Comparison of ENCODE assay signal across 29 cellular contexts in genomic region chr20:10063482-10063881, GRCh38.
"Had no signal": no experiment of that assay in that cellular context is flagged by ENCODE, and none has a peak within 500 bp of the region (broad histone marks: within the 10 kb centered on the region; RNA-seq: fewer than 3 reads in every experiment).

No MANE protein-coding gene starts in this region.

- H3K9me3 Mint-ChIP-seq: activated CD8-positive, alpha-beta T cell treated with anti-CD3 and anti-CD28 coated beads for 36 hours; activated naive CD4-positive, alpha-beta T cell treated with anti-CD3 and anti-CD28 coated beads for 36 hours; activated naive CD4-positive, alpha-beta T cell treated with anti-CD3 and anti-CD28 coated beads, Interleukin-2, amount 50 U/mL, for 24 hours; activated naive CD8-positive, alpha-beta T cell treated with anti-CD3 and anti-CD28 coated beads, Interleukin-2, amount 10 ng/mL, durations not matched to agents 7 days and 5 days; activated T-helper 1 cell treated with anti-CD3 and anti-CD28 coated beads, Interleukin-12 subunit alpha, Interleukin-12 subunit beta, Interleukin-2, Interleukin-4 antibody, amounts not matched to agents 30 ng/mL and 10 ng/mL and 1 ng/mL, durations not matched to agents 14 hours and 24 hours and 36 hours; activated T-helper 2 cell treated with anti-CD3 and anti-CD28 coated beads, Interferon-gamma antibody, Interleukin-2, Interleukin-4, amounts not matched to agents 10 μg/mL and 5 μg/mL and 100 μg/mL, durations not matched to agents 14 hours and 24 hours and 36 hours; central memory CD8-positive, alpha-beta T cell; endodermal cell had no signal

- H3K4me1 ChIP-seq: heart left ventricle had no signal

- H3K4me3 ChIP-seq: coronary artery, dorsolateral prefrontal cortex, heart left ventricle had no signal

- ATAC-seq: activated CD4-positive, CD25-positive, alpha-beta regulatory T cell treated with anti-CD3 and anti-CD28 coated beads, Interleukin-2, amount 50 U/mL, for 24 hours; activated CD8-positive, alpha-beta T cell treated with anti-CD3 and anti-CD28 coated beads for 36 hours; esophagus mucosa; heart left ventricle had no signal

- DNase-seq: activated B cell treated with CpG ODN at 0.5 μM for 24 hours; activated CD4-positive, alpha-beta T cell treated with anti-CD3 and anti-CD28 coated beads for 48 hours; activated CD4-positive, alpha-beta T cell treated with anti-CD3 and anti-CD28 coated beads, Interleukin-2, amount 50 U/mL, for 1 hour; activated CD4-positive, alpha-beta T cell treated with anti-CD3 and anti-CD28 coated beads, Interleukin-2, amount 50 U/mL, for 48 hours; activated CD8-positive, alpha-beta memory T cell treated with anti-CD3 and anti-CD28 coated beads for 24 hours; activated CD8-positive, alpha-beta T cell treated with anti-CD3 and anti-CD28 coated beads for 36 hours; activated effector memory CD4-positive, alpha-beta T cell treated with anti-CD3 and anti-CD28 coated beads, Interleukin-2, amount 50 U/mL, for 16 hours; activated naive CD4-positive, alpha-beta T cell treated with anti-CD3 and anti-CD28 coated beads for 36 hours; activated naive CD8-positive, alpha-beta T cell treated with anti-CD3 and anti-CD28 coated beads, Interleukin-2, amount 10 ng/mL, durations not matched to agents 7 days and 5 days; activated T-cell treated with anti-CD3 and anti-CD28 coated beads, Interleukin-2, amount 50 U/mL, for 1 hour; activated T-cell treated with anti-CD3 and anti-CD28 coated beads, Interleukin-2, amount 50 U/mL, for 48 hours; amniotic stem cell; anterior cingulate cortex; brain microvascular endothelial cell; dorsolateral prefrontal cortex; effector memory CD4-positive, alpha-beta T cell; endodermal cell; foreskin fibroblast; heart left ventricle; T-helper 2 cell had no signal

- H3K27ac Mint-ChIP-seq: activated B cell treated with CpG ODN at 0.5 μM for 24 hours; activated CD8-positive, alpha-beta T cell treated with anti-CD3 and anti-CD28 coated beads for 36 hours; activated naive CD4-positive, alpha-beta T cell treated with anti-CD3 and anti-CD28 coated beads for 36 hours; activated naive CD4-positive, alpha-beta T cell treated with anti-CD3 and anti-CD28 coated beads, Interleukin-2, amount 50 U/mL, for 24 hours; activated naive CD8-positive, alpha-beta T cell treated with anti-CD3 and anti-CD28 coated beads, Interleukin-2, amount 10 ng/mL, durations not matched to agents 7 days and 5 days; activated T-helper 1 cell treated with anti-CD3 and anti-CD28 coated beads, Interleukin-12 subunit alpha, Interleukin-12 subunit beta, Interleukin-2, Interleukin-4 antibody, amounts not matched to agents 30 ng/mL and 10 ng/mL and 1 ng/mL, durations not matched to agents 14 hours and 24 hours and 36 hours; activated T-helper 2 cell treated with anti-CD3 and anti-CD28 coated beads, Interferon-gamma antibody, Interleukin-2, Interleukin-4, amounts not matched to agents 10 μg/mL and 5 μg/mL and 100 μg/mL, durations not matched to agents 14 hours and 24 hours and 36 hours; dendritic cell treated with granulocyte-macrophage colony-stimulating factor and Interleukin-4, amounts not matched to agents 40 ng/mL and 50 ng/mL, for 4 days; endodermal cell had no signal

- H3K4me3 Mint-ChIP-seq: activated B cell treated with CpG ODN at 0.5 μM for 24 hours; activated CD8-positive, alpha-beta T cell treated with anti-CD3 and anti-CD28 coated beads for 36 hours; activated naive CD4-positive, alpha-beta T cell treated with anti-CD3 and anti-CD28 coated beads for 36 hours; activated naive CD4-positive, alpha-beta T cell treated with anti-CD3 and anti-CD28 coated beads, Interleukin-2, amount 50 U/mL, for 24 hours; activated naive CD8-positive, alpha-beta T cell treated with anti-CD3 and anti-CD28 coated beads, Interleukin-2, amount 10 ng/mL, durations not matched to agents 7 days and 5 days; activated T-helper 1 cell treated with anti-CD3 and anti-CD28 coated beads, Interleukin-12 subunit alpha, Interleukin-12 subunit beta, Interleukin-2, Interleukin-4 antibody, amounts not matched to agents 30 ng/mL and 10 ng/mL and 1 ng/mL, durations not matched to agents 14 hours and 24 hours and 36 hours; central memory CD8-positive, alpha-beta T cell; dendritic cell treated with granulocyte-macrophage colony-stimulating factor and Interleukin-4, amounts not matched to agents 40 ng/mL and 50 ng/mL, for 4 days; endodermal cell had no signal

- H3K4me1 Mint-ChIP-seq: activated naive CD4-positive, alpha-beta T cell treated with anti-CD3 and anti-CD28 coated beads, Interleukin-2, amount 50 U/mL, for 24 hours; activated naive CD8-positive, alpha-beta T cell treated with anti-CD3 and anti-CD28 coated beads, Interleukin-2, amount 10 ng/mL, durations not matched to agents 7 days and 5 days; central memory CD8-positive, alpha-beta T cell; endodermal cell had no signal

- H3K27ac ChIP-seq: brain microvascular endothelial cell, coronary artery, dorsolateral prefrontal cortex, heart left ventricle, VCaP had no signal

- H3K9me3 ChIP-seq: heart left ventricle had no signal

- H3K36me3 ChIP-seq: brain microvascular endothelial cell, heart left ventricle had no signal

- H3K36me3 Mint-ChIP-seq: activated naive CD8-positive, alpha-beta T cell treated with anti-CD3 and anti-CD28 coated beads, Interleukin-2, amount 10 ng/mL, durations not matched to agents 7 days and 5 days had no signal

- H3K27me3 ChIP-seq: brain microvascular endothelial cell, dorsolateral prefrontal cortex had no signal
